21 cellular contexts compared by ENCODE assay signal in the genomic region with DNA sequence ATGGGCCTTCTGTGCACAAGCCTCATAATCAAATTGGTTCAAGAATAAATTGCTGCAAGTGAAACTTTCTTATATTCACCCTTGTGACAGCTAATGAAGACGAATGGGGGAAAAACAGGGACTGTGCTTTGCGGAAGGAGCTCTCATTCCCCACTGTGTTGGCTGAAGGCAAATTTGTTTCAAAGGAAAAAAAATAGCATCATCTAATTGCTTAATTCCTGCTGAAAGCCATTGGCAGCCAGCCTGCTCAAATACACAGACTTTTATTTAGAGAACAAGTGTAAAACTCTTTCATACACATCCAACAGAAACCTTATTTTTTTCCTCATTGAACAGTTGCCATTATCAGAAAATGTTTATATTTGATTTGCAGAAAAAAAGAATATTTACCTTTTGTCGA.
A peak's percentile ranks its signal among the peaks of the same experiment; 100 is the strongest.
DNase-seq lines count a peak whose midpoint lies in the region; ATAC-seq lines count a peak whose summit lies in the region.
"Had no signal": no experiment of that assay in that cellular context is flagged by ENCODE, and none has a peak within 500 bp of the region (broad histone marks: within the 10 kb centered on the region; RNA-seq: fewer than 3 reads in every experiment).

No MANE protein-coding gene starts in this region.

- ATAC-seq in left lobe of liver (peak; percentile 51), HG03571 (IDR thresholded peaks at IDR 0.05; ENCODE audit: unreplicated experiment) (no peak)
- ATAC-seq: left ventricle myocardium superior, right cardiac atrium had no signal

- peak; percentile 82 for DNase-seq in COR-L47 (lab: John Stamatoyannopoulos, UW)
- peak; percentile 35 for DNase-seq in NCI-H1436 (lab: John Stamatoyannopoulos, UW)
- peak; percentile 73 for DNase-seq in NCI-H748 (lab: John Stamatoyannopoulos, UW; ENCODE audit: unreplicated experiment)
- no peak for DNase-seq in left lobe of liver (ENCODE audit: low spot score)
- DNase-seq in stimulated activated CD4-positive, alpha-beta T cell treated with anti-CD3 and anti-CD28 coated beads, Interleukin-4, amount 100 ng/mL, for 4 hours: no peak
- DNase-seq in activated naive CD4-positive, alpha-beta T cell treated with anti-CD3 and anti-CD28 coated beads, Interleukin-2, amount 50 U/mL, for 16 hours: no peak
- DNase-seq: activated CD4-positive, alpha-beta T cell treated with anti-CD3 and anti-CD28 coated beads, Interleukin-2, amount 50 U/mL, for 48 hours; activated CD4-positive, CD25-positive, alpha-beta regulatory T cell treated with anti-CD3 and anti-CD28 coated beads, Interleukin-2, amount 50 U/mL, for 72 hours; activated naive CD4-positive, alpha-beta T cell; central memory CD4-positive, alpha-beta T cell; erythroblast; islet precursor cell; KG1; left ventricle myocardium superior; MG63; NCI-H1694 treated with DMSO at 0.1 percent for 48 hours; PC-9; right cardiac atrium; stimulated activated CD4-positive, alpha-beta T cell treated with anti-CD3 and anti-CD28 coated beads, Interleukin-1b, Interleukin-23, amount 100 ng/mL, for 48 hours; stimulated activated CD8-positive, alpha-beta memory T cell treated with anti-CD3 and anti-CD28 coated beads, Interleukin-4, amount 100 ng/mL, for 48 hours had no signal

Comparison
In these comparisons a context has a peak if more than half of its experiments do, and no peak if none do; other contexts are left out.
1. DNase-seq: peak in COR-L47 (single experiment), NCI-H1436 (single experiment) and NCI-H748 (single experiment); none in left lobe of liver (single experiment), stimulated activated CD4-positive, alpha-beta T cell treated with anti-CD3 and anti-CD28 coated beads, Interleukin-4, amount 100 ng/mL, for 4 hours (0 of 2) and activated naive CD4-positive, alpha-beta T cell treated with anti-CD3 and anti-CD28 coated beads, Interleukin-2, amount 50 U/mL, for 16 hours (single experiment).